14 cellular contexts compared by ENCODE assay signal in genomic region chr22:40202225-40202944, GRCh38. TPM values are rescaled to one million over a fixed set of nuclear protein-coding genes. Genes with fewer than 3 reads are reported as not detected.
A peak's percentile ranks its signal among the peaks of the same experiment; 100 is the strongest.
DNase-seq lines count a peak whose midpoint lies in the region; ATAC-seq and TF ChIP-seq lines count a peak whose summit lies in the region.
"Had no signal": no experiment of that assay in that cellular context is flagged by ENCODE, and none has a peak within 500 bp of the region (broad histone marks: within the 10 kb centered on the region; RNA-seq: fewer than 3 reads in every experiment).

No MANE protein-coding gene starts in this region.

- no peak overlapping the region for H3K56ac ChIP-seq in H9 (ENCODE audit: insufficient read length, low read depth, low read length)

- ATAC-seq in activated naive CD8-positive, alpha-beta T cell treated with anti-CD3 and anti-CD28 coated beads, Interleukin-2, amount 50 U/mL, for 24 hours: no peak
- ATAC-seq in naive thymus-derived CD8-positive, alpha-beta T cell: no peak
- ATAC-seq: left cardiac atrium had no signal

- peak overlapping the region; percentile 4 for H3K23ac ChIP-seq in H9 (ENCODE audit: insufficient read length, low read depth, low read length)

- H3K79me1 ChIP-seq in H9 (ENCODE audit: insufficient read depth, low read depth, low read length, poor library complexity, severe bottlenecking): peaks cover 4% of the 10 kb centered on the region

- no peak overlapping the region for H2AFZ ChIP-seq in H9 (ENCODE audit: low read length)

- H4K20me1 ChIP-seq in H9 (ENCODE audit: control insufficient read depth, insufficient read depth, insufficient read length): no peaks in the 10 kb centered on the region

- no peak overlapping the region for H2BK15ac ChIP-seq in H9 (ENCODE audit: low read depth, low read length)

- peaks cover 37% of the 10 kb centered on the region for H3K4me1 Mint-ChIP-seq in activated CD4-positive, alpha-beta T cell treated with anti-CD3 and anti-CD28 coated beads, Interleukin-2, amount 10 ng/mL, durations not matched to agents 24 days and 14 days
- H3K4me1 Mint-ChIP-seq in H9: peaks cover 64 to 73% of the 10 kb centered on the region in 2 experiments
- peaks cover 75% of the 10 kb centered on the region for H3K4me1 Mint-ChIP-seq in activated naive CD8-positive, alpha-beta T cell treated with anti-CD3 and anti-CD28 coated beads, Interleukin-2, amount 50 U/mL, for 24 hours
- peaks cover 33 to 77% (median 61%) of the 10 kb centered on the region in 4 donors for H3K4me1 Mint-ChIP-seq in naive thymus-derived CD8-positive, alpha-beta T cell

- no peak overlapping the region for H3K18ac ChIP-seq in H9 (ENCODE audit: insufficient read length, low read depth, low read length)

- no peak overlapping the region for H4K8ac ChIP-seq in H9 (replicated peaks; ENCODE audit: insufficient read length, low read depth, low read length)

- no peak overlapping the region for H4K91ac ChIP-seq in H9 (ENCODE audit: insufficient read length, low read depth, low read length)

- H2BK120ac ChIP-seq in H9 (ENCODE audit: low read depth, low read length, poor library complexity, severe bottlenecking): no peak overlapping the region

- no peak overlapping the region for H2BK20ac ChIP-seq in H9 (ENCODE audit: low read depth, low read length, poor library complexity, severe bottlenecking)

- no peak overlapping the region for H3K4me2 ChIP-seq in H9 (ENCODE audit: insufficient read depth, insufficient read length, low read length)

- H3T11ph ChIP-seq in H9 (ENCODE audit: low read length): no peak overlapping the region

- H3K23me2 ChIP-seq in H9 (ENCODE audit: insufficient read length, low read depth, low read length, poor library complexity, severe bottlenecking): no peaks in the 10 kb centered on the region

- POLR2A ChIA-PET in naive thymus-derived CD8-positive, alpha-beta T cell (lab: Charles Lee): interaction anchor here (0.6 to 2.5 kb wide), 5 partner anchors 9 to 158 kb away, joined by 3 to 11 read pairs (median 6); partner anchors contain the start of gene TNRC6B

- H3K27me3 ChIP-seq in H9 (ENCODE audit: insufficient read depth, low read length): no peaks in the 10 kb centered on the region

- H3K36me3 Mint-ChIP-seq in activated CD4-positive, alpha-beta T cell treated with anti-CD3 and anti-CD28 coated beads, Interleukin-2, amount 10 ng/mL, durations not matched to agents 24 days and 14 days (ENCODE audit: low read depth): peaks cover 2% of the 10 kb centered on the region
- peaks cover 0 to 7% (median 2%) of the 10 kb centered on the region in 3 experiments; a peak in 3 of 7 replicates for H3K36me3 Mint-ChIP-seq in H9 (ENCODE audit: insufficient read depth in 1 of 3, low read depth in 3 of 3)
- H3K36me3 Mint-ChIP-seq in activated naive CD8-positive, alpha-beta T cell treated with anti-CD3 and anti-CD28 coated beads, Interleukin-2, amount 50 U/mL, for 24 hours (ENCODE audit: low read depth): peaks cover 3% of the 10 kb centered on the region
- peaks cover 0 to 28% (median 2%) of the 10 kb centered on the region in 3 donors for H3K36me3 Mint-ChIP-seq in naive thymus-derived CD8-positive, alpha-beta T cell

- H3K79me2 ChIP-seq in H9 (ENCODE audit: insufficient read depth, low read length): peaks cover 47% of the 10 kb centered on the region; the same call in 1 of the 2 replicates

- no peak overlapping the region for H3K14ac ChIP-seq in H9 (ENCODE audit: insufficient read depth, low read length)

- DNase-seq in activated CD4-positive, alpha-beta T cell treated with anti-CD3 and anti-CD28 coated beads, Interleukin-2, amount 10 ng/mL, durations not matched to agents 24 days and 14 days: no peak
- no peak for DNase-seq in activated CD4-positive, alpha-beta T cell treated with anti-CD3 and anti-CD28 coated beads, Interleukin-2, amount 50 U/mL, for 1 hour
- DNase-seq in H9: no peak
- DNase-seq in activated naive CD8-positive, alpha-beta T cell treated with anti-CD3 and anti-CD28 coated beads, Interleukin-2, amount 50 U/mL, for 24 hours: no peak
- no peak for DNase-seq in naive thymus-derived CD8-positive, alpha-beta T cell
- no peak for DNase-seq in activated gamma-delta T cell treated with Interleukin-2 at 50 U/mL for 16 hours
- no peak for DNase-seq in stimulated activated CD4-positive, alpha-beta T cell treated with anti-CD3 and anti-CD28 coated beads, Interleukin-12 subunit alpha, Interleukin-12 subunit beta, amount 100 ng/mL, for 4 hours
- DNase-seq in DMS114 treated with DMSO at 0.1 percent for 48 hours (lab: John Stamatoyannopoulos, UW; ENCODE audit: unreplicated experiment): no peak
- DNase-seq: activated CD4-positive, alpha-beta T cell treated with anti-CD3 and anti-CD28 coated beads for 1 hour; amygdala; glutamatergic neuron; left cardiac atrium; NCI-H524 treated with DMSO at 0.1 percent for 48 hours; Right ventricle myocardium superior had no signal

- no peak overlapping the region for H3K9ac ChIP-seq in H9 (ENCODE audit: extremely low read depth, insufficient read length, low read length)

- peak overlapping the region; percentile 66 for H3K4me3 Mint-ChIP-seq in activated CD4-positive, alpha-beta T cell treated with anti-CD3 and anti-CD28 coated beads, Interleukin-2, amount 10 ng/mL, durations not matched to agents 24 days and 14 days
- no peak overlapping the region for H3K4me3 Mint-ChIP-seq in H9
- no peak overlapping the region for H3K4me3 Mint-ChIP-seq in activated naive CD8-positive, alpha-beta T cell treated with anti-CD3 and anti-CD28 coated beads, Interleukin-2, amount 50 U/mL, for 24 hours
- H3K4me3 Mint-ChIP-seq in naive thymus-derived CD8-positive, alpha-beta T cell: peak overlapping the region in 7 of 10 donors; percentile 60 to 75 (median 71)

- no peaks in the 10 kb centered on the region for H3K9me3 ChIP-seq in H9 (ENCODE audit: control insufficient read depth, low read depth, low read length)

- H2BK5ac ChIP-seq in H9 (ENCODE audit: insufficient read length, low read length): no peak overlapping the region

- H3K9me3 Mint-ChIP-seq in activated CD4-positive, alpha-beta T cell treated with anti-CD3 and anti-CD28 coated beads, Interleukin-2, amount 10 ng/mL, durations not matched to agents 24 days and 14 days: no peaks in the 10 kb centered on the region
- H3K9me3 Mint-ChIP-seq in H9: no peaks in the 10 kb centered on the region; a peak in 1 of 5 replicates
- H3K9me3 Mint-ChIP-seq in activated naive CD8-positive, alpha-beta T cell treated with anti-CD3 and anti-CD28 coated beads, Interleukin-2, amount 50 U/mL, for 24 hours: no peaks in the 10 kb centered on the region
- peaks cover 0 to 1% (median 0%) of the 10 kb centered on the region in 9 donors for H3K9me3 Mint-ChIP-seq in naive thymus-derived CD8-positive, alpha-beta T cell

- H3K4ac ChIP-seq in H9 (ENCODE audit: low read depth, low read length): no peak overlapping the region

- TF ChIP-seq CTCF in H9 (conservative IDR thresholded peaks at IDR 0.05): no peak

- WGBS in H9 (ENCODE audit: extremely low coverage, insufficient read length, low lambda C conversion rate): no CpG with 5 or more reads among the region's 9 CpGs

- H4K5ac ChIP-seq in H9 (ENCODE audit: insufficient read length, low read depth, low read length): no peak overlapping the region

- no peak overlapping the region for H3K27ac ChIP-seq in H9 (ENCODE audit: insufficient read length, low read depth, low read length)

- H3K27ac Mint-ChIP-seq in activated CD4-positive, alpha-beta T cell treated with anti-CD3 and anti-CD28 coated beads, Interleukin-2, amount 10 ng/mL, durations not matched to agents 24 days and 14 days: no peak overlapping the region
- peak overlapping the region in 2 of 3 experiments; percentile 28 to 42; a peak in 3 of 7 replicates for H3K27ac Mint-ChIP-seq in H9
- H3K27ac Mint-ChIP-seq in activated naive CD8-positive, alpha-beta T cell treated with anti-CD3 and anti-CD28 coated beads, Interleukin-2, amount 50 U/mL, for 24 hours: peak overlapping the region; percentile 35
- peak overlapping the region; percentile 84 to 94 (median 90) for H3K27ac Mint-ChIP-seq in naive thymus-derived CD8-positive, alpha-beta T cell

- intact Hi-C loops in activated CD4-positive, alpha-beta T cell treated with anti-CD3 and anti-CD28 coated beads, Interleukin-2, amount 10 ng/mL, durations not matched to agents 24 days and 14 days (cut with micrococcal nuclease): loop anchor here (2.0 to 5.0 kb wide), 2 partner anchors 122 to 145 kb away; partner anchors contain the start of gene ADSL

- peaks cover 13% of the 10 kb centered on the region; the same call in 1 of the 2 replicates for H3K4me1 ChIP-seq in H9 (ENCODE audit: insufficient read depth, low read length)

- no peaks in the 10 kb centered on the region for H3K27me3 Mint-ChIP-seq in activated CD4-positive, alpha-beta T cell treated with anti-CD3 and anti-CD28 coated beads, Interleukin-2, amount 10 ng/mL, durations not matched to agents 24 days and 14 days
- H3K27me3 Mint-ChIP-seq in H9 (ENCODE audit: low read depth): no peaks in the 10 kb centered on the region
- no peaks in the 10 kb centered on the region for H3K27me3 Mint-ChIP-seq in activated naive CD8-positive, alpha-beta T cell treated with anti-CD3 and anti-CD28 coated beads, Interleukin-2, amount 50 U/mL, for 24 hours
- H3K27me3 Mint-ChIP-seq in naive thymus-derived CD8-positive, alpha-beta T cell: no peaks in the 10 kb centered on the region

- H2AK5ac ChIP-seq in H9 (ENCODE audit: insufficient read length, low read length): no peak overlapping the region

- H2BK12ac ChIP-seq in H9 (ENCODE audit: insufficient read length, low read depth, low read length): no peak overlapping the region

RNA-seq across cellular contexts. Expression of gene TNRC6B, which starts 24.7 kb away (rescaled TPM):
- total RNA-seq in activated CD4-positive, alpha-beta T cell treated with anti-CD3 and anti-CD28 coated beads, Interleukin-2, amount 10 ng/mL, durations not matched to agents 24 days and 14 days: 27.3 and 31.3 TPM in 2 replicates
- 53.5 and 58.1 TPM in 2 replicates for total RNA-seq in H9 (2021)
- total RNA-seq in naive thymus-derived CD8-positive, alpha-beta T cell: 100 to 1,000 TPM; 134 to 142 TPM
- polyA plus RNA-seq in naive thymus-derived CD8-positive, alpha-beta T cell: 100 to 1,000 TPM in 2 of 3 donors, 10 to 100 TPM in 1; 67.3 to 116 (median 115) TPM

Comparison
In these comparisons a context has a peak if more than half of its experiments do, and no peak if none do; other contexts are left out.
1. H3K4me3 Mint-ChIP-seq: peak in activated CD4-positive, alpha-beta T cell treated with anti-CD3 and anti-CD28 coated beads, Interleukin-2, amount 10 ng/mL, durations not matched to agents 24 days and 14 days (single experiment) and naive thymus-derived CD8-positive, alpha-beta T cell (7 of 10); none in H9 (0 of 2) and activated naive CD8-positive, alpha-beta T cell treated with anti-CD3 and anti-CD28 coated beads, Interleukin-2, amount 50 U/mL, for 24 hours (single experiment).